1 cellular context compared by ENCODE assay signal in genomic region chr14:100726467-100726811, GRCh38.
TF ChIP-seq lines count a peak whose summit lies in the region.

No MANE protein-coding gene starts in this region.

TF ChIP-seq in HepG2, 621 proteins besides CTCF, POLR2A, EP300 and RAD21 (continued from another document and continues in another):
- TF ChIP-seq ZNF749 (CRISPR knock-in tag; IDR thresholded peaks at IDR 0.05; ENCODE audit: borderline replicate concordance) (peak; percentile 63; the same call in 1 of the 2 replicates), HIVEP1 (CRISPR knock-in tag; IDR thresholded peaks at IDR 0.05) (no peak), ZFP36L2 (CRISPR knock-in tag; IDR thresholded peaks at IDR 0.05) (no peak), SNRNP70 (IDR thresholded peaks at IDR 0.05; ENCODE audit: low read depth, low read length) (no peak), ZBTB33 (CRISPR knock-in tag; IDR thresholded peaks at IDR 0.05) (peak; percentile 86), ZNF207 (IDR thresholded peaks at IDR 0.05; ENCODE audit: borderline replicate concordance) (no peak), MXD4 (CRISPR knock-in tag; IDR thresholded peaks at IDR 0.05) (no peak), ZNF883 (CRISPR knock-in tag; IDR thresholded peaks at IDR 0.05; ENCODE audit: not compliant biosample characterization) (peak; percentile 47), SMARCC2 (IDR thresholded peaks at IDR 0.05) (no peak), GLI4 (CRISPR knock-in tag; IDR thresholded peaks at IDR 0.05; ENCODE audit: borderline replicate concordance) (no peak), ZFY (CRISPR knock-in tag; IDR thresholded peaks at IDR 0.05) (peak; percentile 63; the same call in 1 of the 2 replicates), KAT7 (CRISPR knock-in tag; IDR thresholded peaks at IDR 0.05; ENCODE audit: borderline replicate concordance) (no peak), SNAPC2 (CRISPR knock-in tag; IDR thresholded peaks at IDR 0.05) (no peak), HDAC2 (CRISPR knock-in tag; IDR thresholded peaks at IDR 0.05) (no peak), ZBTB7B (CRISPR knock-in tag; IDR thresholded peaks at IDR 0.05) (peak; percentile 35; the same call in 1 of the 2 replicates), HNF4A (CRISPR knock-in tag; IDR thresholded peaks at IDR 0.05) (no peak), ZNF563 (CRISPR knock-in tag; IDR thresholded peaks at IDR 0.05) (peak; percentile 67; the same call in 1 of the 2 replicates), ZNF781 (CRISPR knock-in tag; IDR thresholded peaks at IDR 0.05; ENCODE audit: borderline replicate concordance, not compliant biosample characterization) (peak; percentile 62), MYNN (CRISPR knock-in tag; IDR thresholded peaks at IDR 0.05; ENCODE audit: low read depth) (no peak), ZNF143 (CRISPR knock-in tag; IDR thresholded peaks at IDR 0.05) (peak; percentile 49; the same call in 1 of the 2 replicates), STAT5B (CRISPR knock-in tag; IDR thresholded peaks at IDR 0.05) (no peak), FOSL1 (CRISPR knock-in tag; IDR thresholded peaks at IDR 0.05; ENCODE audit: borderline replicate concordance) (no peak), CENPT (CRISPR knock-in tag; IDR thresholded peaks at IDR 0.05; ENCODE audit: low read depth) (peak; percentile 63; the same call in 1 of the 2 replicates), KAT8 (CRISPR knock-in tag; IDR thresholded peaks at IDR 0.05) (no peak), ZMYM2 (CRISPR knock-in tag; IDR thresholded peaks at IDR 0.05) (no peak; the same call in 1 of the 2 replicates), NFKB2 (CRISPR knock-in tag; IDR thresholded peaks at IDR 0.05; ENCODE audit: borderline replicate concordance) (peak; percentile 62), FOXA3 (CRISPR knock-in tag; IDR thresholded peaks at IDR 0.05) (no peak), MEF2D (CRISPR knock-in tag; IDR thresholded peaks at IDR 0.05) (0 out of 2 replicates have a peak, but pooled peaks have one; percentile 42), ZNF138 (CRISPR knock-in tag; IDR thresholded peaks at IDR 0.05; ENCODE audit: low read depth) (peak; percentile 60; the same call in 1 of the 2 replicates), ZC3H13 (CRISPR knock-in tag; IDR thresholded peaks at IDR 0.05) (peak; percentile 58; the same call in 1 of the 2 replicates), ZNF451 (CRISPR knock-in tag; IDR thresholded peaks at IDR 0.05) (no peak), THAP9 (CRISPR knock-in tag; IDR thresholded peaks at IDR 0.05; ENCODE audit: borderline replicate concordance) (no peak), MAX (IDR thresholded peaks at IDR 0.05) (peak; percentile 96), NR1H2 (CRISPR knock-in tag; IDR thresholded peaks at IDR 0.05; ENCODE audit: borderline replicate concordance, low read depth) (0 out of 2 replicates have a peak, but pooled peaks have one; percentile 59), ZNF572 (CRISPR knock-in tag; IDR thresholded peaks at IDR 0.05) (0 out of 2 replicates have a peak, but pooled peaks have one; percentile 15), ZNF547 (CRISPR knock-in tag; IDR thresholded peaks at IDR 0.05) (0 out of 2 replicates have a peak, but pooled peaks have one; percentile 26)
- TF ChIP-seq, protein P1, sequence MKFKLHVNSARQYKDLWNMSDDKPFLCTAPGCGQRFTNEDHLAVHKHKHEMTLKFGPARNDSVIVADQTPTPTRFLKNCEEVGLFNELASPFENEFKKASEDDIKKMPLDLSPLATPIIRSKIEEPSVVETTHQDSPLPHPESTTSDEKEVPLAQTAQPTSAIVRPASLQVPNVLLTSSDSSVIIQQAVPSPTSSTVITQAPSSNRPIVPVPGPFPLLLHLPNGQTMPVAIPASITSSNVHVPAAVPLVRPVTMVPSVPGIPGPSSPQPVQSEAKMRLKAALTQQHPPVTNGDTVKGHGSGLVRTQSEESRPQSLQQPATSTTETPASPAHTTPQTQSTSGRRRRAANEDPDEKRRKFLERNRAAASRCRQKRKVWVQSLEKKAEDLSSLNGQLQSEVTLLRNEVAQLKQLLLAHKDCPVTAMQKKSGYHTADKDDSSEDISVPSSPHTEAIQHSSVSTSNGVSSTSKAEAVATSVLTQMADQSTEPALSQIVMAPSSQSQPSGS (CRISPR knock-in tag; IDR thresholded peaks at IDR 0.05): no peak
- TF ChIP-seq, protein P2, sequence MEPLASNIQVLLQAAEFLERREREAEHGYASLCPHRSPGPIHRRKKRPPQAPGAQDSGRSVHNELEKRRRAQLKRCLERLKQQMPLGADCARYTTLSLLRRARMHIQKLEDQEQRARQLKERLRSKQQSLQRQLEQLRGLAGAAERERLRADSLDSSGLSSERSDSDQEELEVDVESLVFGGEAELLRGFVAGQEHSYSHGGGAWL (CRISPR knock-in tag; IDR thresholded peaks at IDR 0.05): peak; percentile 60; the same call in 1 of the 2 replicates
- TF ChIP-seq, protein P3, sequence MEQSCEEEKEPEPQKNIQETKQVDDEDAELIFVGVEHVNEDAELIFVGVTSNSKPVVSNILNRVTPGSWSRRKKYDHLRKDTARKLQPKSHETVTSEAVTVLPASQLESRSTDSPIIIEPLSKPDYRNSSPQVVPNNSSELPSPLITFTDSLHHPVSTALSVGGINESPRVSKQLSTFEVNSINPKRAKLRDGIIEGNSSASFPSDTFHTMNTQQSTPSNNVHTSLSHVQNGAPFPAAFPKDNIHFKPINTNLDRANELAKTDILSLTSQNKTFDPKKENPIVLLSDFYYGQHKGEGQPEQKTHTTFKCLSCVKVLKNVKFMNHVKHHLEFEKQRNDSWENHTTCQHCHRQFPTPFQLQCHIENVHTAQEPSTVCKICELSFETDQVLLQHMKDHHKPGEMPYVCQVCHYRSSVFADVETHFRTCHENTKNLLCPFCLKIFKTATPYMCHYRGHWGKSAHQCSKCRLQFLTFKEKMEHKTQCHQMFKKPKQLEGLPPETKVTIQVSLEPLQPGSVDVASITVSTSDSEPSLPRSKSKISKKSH (CRISPR knock-in tag; IDR thresholded peaks at IDR 0.05; ENCODE audit: borderline replicate concordance): peak; percentile 53; the same call in 1 of the 2 replicates
- TF ChIP-seq, protein P4, sequence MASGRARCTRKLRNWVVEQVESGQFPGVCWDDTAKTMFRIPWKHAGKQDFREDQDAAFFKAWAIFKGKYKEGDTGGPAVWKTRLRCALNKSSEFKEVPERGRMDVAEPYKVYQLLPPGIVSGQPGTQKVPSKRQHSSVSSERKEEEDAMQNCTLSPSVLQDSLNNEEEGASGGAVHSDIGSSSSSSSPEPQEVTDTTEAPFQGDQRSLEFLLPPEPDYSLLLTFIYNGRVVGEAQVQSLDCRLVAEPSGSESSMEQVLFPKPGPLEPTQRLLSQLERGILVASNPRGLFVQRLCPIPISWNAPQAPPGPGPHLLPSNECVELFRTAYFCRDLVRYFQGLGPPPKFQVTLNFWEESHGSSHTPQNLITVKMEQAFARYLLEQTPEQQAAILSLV (CRISPR knock-in tag; IDR thresholded peaks at IDR 0.05; ENCODE audit: borderline replicate concordance): no peak
- TF ChIP-seq, protein P5, sequence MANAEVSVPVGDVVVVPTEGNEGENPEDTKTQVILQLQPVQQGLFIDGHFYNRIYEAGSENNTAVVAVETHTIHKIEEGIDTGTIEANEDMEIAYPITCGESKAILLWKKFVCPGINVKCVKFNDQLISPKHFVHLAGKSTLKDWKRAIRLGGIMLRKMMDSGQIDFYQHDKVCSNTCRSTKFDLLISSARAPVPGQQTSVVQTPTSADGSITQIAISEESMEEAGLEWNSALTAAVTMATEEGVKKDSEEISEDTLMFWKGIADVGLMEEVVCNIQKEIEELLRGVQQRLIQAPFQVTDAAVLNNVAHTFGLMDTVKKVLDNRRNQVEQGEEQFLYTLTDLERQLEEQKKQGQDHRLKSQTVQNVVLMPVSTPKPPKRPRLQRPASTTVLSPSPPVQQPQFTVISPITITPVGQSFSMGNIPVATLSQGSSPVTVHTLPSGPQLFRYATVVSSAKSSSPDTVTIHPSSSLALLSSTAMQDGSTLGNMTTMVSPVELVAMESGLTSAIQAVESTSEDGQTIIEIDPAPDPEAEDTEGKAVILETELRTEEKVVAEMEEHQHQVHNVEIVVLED (CRISPR knock-in tag; IDR thresholded peaks at IDR 0.05; ENCODE audit: borderline replicate concordance): no peak
- TF ChIP-seq, protein P6, sequence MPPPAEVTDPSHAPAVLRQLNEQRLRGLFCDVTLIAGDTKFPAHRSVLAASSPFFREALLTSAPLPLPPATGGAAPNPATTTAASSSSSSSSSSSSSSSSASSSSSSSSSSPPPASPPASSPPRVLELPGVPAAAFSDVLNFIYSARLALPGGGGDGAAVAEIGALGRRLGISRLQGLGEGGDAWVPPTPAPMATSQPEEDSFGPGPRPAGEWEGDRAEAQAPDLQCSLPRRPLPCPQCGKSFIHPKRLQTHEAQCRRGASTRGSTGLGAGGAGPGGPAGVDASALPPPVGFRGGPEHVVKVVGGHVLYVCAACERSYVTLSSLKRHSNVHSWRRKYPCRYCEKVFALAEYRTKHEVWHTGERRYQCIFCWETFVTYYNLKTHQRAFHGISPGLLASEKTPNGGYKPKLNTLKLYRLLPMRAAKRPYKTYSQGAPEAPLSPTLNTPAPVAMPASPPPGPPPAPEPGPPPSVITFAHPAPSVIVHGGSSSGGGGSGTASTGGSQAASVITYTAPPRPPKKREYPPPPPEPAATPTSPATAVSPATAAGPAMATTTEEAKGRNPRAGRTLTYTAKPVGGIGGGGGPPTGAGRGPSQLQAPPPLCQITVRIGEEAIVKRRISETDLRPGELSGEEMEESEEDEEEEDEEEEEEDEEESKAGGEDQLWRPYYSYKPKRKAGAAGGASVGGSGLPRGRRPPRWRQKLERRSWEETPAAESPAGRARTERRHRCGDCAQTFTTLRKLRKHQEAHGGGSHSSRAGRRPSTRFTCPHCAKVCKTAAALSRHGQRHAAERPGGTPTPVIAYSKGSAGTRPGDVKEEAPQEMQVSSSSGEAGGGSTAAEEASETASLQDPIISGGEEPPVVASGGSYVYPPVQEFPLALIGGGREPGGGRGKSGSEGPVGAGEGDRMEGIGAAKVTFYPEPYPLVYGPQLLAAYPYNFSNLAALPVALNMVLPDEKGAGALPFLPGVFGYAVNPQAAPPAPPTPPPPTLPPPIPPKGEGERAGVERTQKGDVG (CRISPR knock-in tag; IDR thresholded peaks at IDR 0.05; ENCODE audit: borderline replicate concordance): no peak
- TF ChIP-seq, protein P7, sequence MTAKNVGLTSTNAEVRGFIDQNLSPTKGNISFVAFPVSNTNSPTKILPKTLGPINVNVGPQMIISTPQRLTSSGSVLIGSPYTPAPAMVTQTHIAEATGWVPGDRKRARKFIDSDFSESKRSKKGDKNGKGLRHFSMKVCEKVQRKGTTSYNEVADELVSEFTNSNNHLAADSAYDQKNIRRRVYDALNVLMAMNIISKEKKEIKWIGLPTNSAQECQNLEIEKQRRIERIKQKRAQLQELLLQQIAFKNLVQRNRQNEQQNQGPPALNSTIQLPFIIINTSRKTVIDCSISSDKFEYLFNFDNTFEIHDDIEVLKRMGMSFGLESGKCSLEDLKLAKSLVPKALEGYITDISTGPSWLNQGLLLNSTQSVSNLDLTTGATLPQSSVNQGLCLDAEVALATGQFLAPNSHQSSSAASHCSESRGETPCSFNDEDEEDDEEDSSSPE (CRISPR knock-in tag; IDR thresholded peaks at IDR 0.05): peak; percentile 60; the same call in 1 of the 2 replicates
- TF ChIP-seq, protein P8, sequence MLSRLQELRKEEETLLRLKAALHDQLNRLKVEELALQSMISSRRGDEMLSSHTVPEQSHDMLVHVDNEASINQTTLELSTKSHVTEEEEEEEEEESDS (CRISPR knock-in tag; IDR thresholded peaks at IDR 0.05; ENCODE audit: borderline replicate concordance): no peak
- TF ChIP-seq, protein P9, sequence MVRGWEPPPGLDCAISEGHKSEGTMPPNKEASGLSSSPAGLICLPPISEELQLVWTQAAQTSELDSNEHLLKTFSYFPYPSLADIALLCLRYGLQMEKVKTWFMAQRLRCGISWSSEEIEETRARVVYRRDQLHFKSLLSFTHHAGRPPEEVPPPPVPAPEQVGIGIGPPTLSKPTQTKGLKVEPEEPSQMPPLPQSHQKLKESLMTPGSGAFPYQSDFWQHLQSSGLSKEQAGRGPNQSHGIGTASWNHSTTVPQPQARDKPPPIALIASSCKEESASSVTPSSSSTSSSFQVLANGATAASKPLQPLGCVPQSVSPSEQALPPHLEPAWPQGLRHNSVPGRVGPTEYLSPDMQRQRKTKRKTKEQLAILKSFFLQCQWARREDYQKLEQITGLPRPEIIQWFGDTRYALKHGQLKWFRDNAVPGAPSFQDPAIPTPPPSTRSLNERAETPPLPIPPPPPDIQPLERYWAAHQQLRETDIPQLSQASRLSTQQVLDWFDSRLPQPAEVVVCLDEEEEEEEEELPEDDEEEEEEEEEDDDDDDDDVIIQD (CRISPR knock-in tag; IDR thresholded peaks at IDR 0.05; ENCODE audit: low read depth): no peak
